In the genomic region with DNA sequence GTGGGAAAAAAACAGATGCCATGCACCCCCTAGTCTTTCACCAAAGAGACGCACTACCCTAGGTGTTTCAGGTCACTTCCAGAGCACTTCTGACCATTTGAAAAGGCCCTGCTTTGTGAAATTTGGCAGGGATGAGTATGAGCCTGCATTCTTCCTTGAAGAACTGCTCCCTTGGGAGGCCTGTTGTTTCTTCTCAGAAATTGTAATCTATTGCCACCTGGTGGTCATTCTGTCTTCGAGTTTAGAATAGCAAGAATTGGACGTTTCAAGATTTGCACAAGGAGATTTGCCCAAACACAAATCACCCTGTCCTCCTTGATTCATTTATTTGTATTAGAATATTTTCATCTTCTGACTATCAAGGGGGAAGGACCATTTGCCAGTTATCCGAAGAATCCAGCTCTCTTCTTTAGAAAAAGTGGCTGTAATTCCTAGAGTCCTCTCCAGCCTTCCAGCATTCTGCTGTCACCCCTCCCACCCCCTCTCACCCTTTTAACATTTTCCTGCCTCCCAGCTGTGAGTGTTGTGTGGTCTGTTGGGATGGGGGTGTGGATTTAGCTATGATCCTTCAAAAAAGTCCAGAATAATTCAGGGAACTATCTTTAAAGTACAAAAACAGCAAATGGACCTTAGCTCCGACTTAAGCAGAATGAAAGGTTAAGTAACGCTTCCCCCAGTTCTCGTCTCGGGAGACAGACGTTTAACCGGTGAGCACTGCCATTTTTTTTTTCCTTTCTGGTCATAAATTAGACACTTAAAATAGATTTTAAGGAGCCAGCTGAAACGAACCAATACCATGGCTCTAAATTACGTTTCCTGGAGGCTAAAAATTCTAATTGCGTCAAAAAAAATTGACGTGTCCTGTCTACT, we compare ENCODE assay signal across 8 cellular contexts. TPM values are rescaled to one million over a fixed set of nuclear protein-coding genes. Genes with fewer than 3 reads are reported as not detected.
DNase-seq lines count a peak whose midpoint lies in the region; ATAC-seq and TF ChIP-seq lines count a peak whose summit lies in the region.

No MANE protein-coding gene starts in this region.

- TF ChIP-seq POLR2A in uterus (IDR thresholded peaks at IDR 0.05) = no peak

- peak; percentile 77 for DNase-seq in ELF-1 (ENCODE audit: low read depth, low spot score)
- peak; percentile 86 for DNase-seq in OCI-M1 (lab: John Stamatoyannopoulos, UW)
- DNase-seq in coronary artery (ENCODE audit: low spot score) = no peak
- peak in 1 of 2 donors; percentile 82 for DNase-seq in uterus
- no peak for DNase-seq in stimulated activated CD4-positive, alpha-beta T cell treated with anti-CD3 and anti-CD28 coated beads, Interleukin-2, amount 100 ng/mL, for 24 hours

- intact Hi-C loops in uterus (cut with DNase I; ENCODE audit: low total_unique reads) = loop anchor here (10.0 kb wide), 2 partner anchors 328 to 438 kb away; no protein-coding TSS in a partner anchor

- TF ChIP-seq CTCF in KMS-11 (conservative IDR thresholded peaks at IDR 0.05; ENCODE audit: low read depth, low read length) = peak; percentile 81
- TF ChIP-seq CTCF in coronary artery (IDR thresholded peaks at IDR 0.05) = peak; percentile 48
- peak; percentile 67 for TF ChIP-seq CTCF in liver (IDR thresholded peaks at IDR 0.05; ENCODE audit: low read depth, low read length, missing input control)
- TF ChIP-seq CTCF in uterus (IDR thresholded peaks at IDR 0.05) = peak; percentile 69 to 83 (median 80)

- ATAC-seq in HG03097 (IDR thresholded peaks at IDR 0.05; ENCODE audit: low FRiP score, unreplicated experiment) = no peak

- no peak overlapping the region for H2AFZ ChIP-seq in KMS-11 (ENCODE audit: low read depth)

- WGBS in liver = 5% methylated on average over 14 of the region's 14 CpGs

- H3K9me3 ChIP-seq in liver (ENCODE audit: control insufficient read depth in 4 of 4, low read length in 3 of 4) = no peaks in the 10 kb centered on the region
- H3K9me3 ChIP-seq in uterus = no peaks in the 10 kb centered on the region

- H3K9ac ChIP-seq in KMS-11 (no peak overlapping the region), liver (ENCODE audit: low read depth in 1 of 2, low read length in 2 of 2) (no peak overlapping the region)

- H3K27ac ChIP-seq in KMS-11 = no peak overlapping the region
- no peak overlapping the region for H3K27ac ChIP-seq in coronary artery
- no peak overlapping the region for H3K27ac ChIP-seq in liver (ENCODE audit: low read depth in 1 of 2, low read length in 2 of 2)
- no peak overlapping the region for H3K27ac ChIP-seq in uterus

- H4K20me1 ChIP-seq in KMS-11 (ENCODE audit: insufficient read depth) = no peaks in the 10 kb centered on the region

- H3K4me1 ChIP-seq in KMS-11 (ENCODE audit: low read depth, poor library complexity, severe bottlenecking) (peaks cover 4% of the 10 kb centered on the region), liver (ENCODE audit: control insufficient read depth in 4 of 4, insufficient read depth in 4 of 4, low read length in 3 of 4) (peaks cover 10 to 27% (median 22%) of the 10 kb centered on the region in 4 donors), uterus (peaks cover 0 to 15% of the 10 kb centered on the region in 2 donors)

- H3K79me2 ChIP-seq in KMS-11 (ENCODE audit: insufficient read depth, low read depth) = no peaks in the 10 kb centered on the region

- H3K27me3 ChIP-seq in KMS-11 (ENCODE audit: insufficient read depth, low read depth) (peaks cover 11% of the 10 kb centered on the region), liver (ENCODE audit: control insufficient read depth in 4 of 4, insufficient read depth in 4 of 4, low read length in 3 of 4) (peaks cover 0 to 20% (median 10%) of the 10 kb centered on the region in 4 donors), uterus (peaks cover 32 to 52% of the 10 kb centered on the region in 2 donors)

- H3K36me3 ChIP-seq in KMS-11 (ENCODE audit: insufficient read depth) (no peaks in the 10 kb centered on the region), liver (ENCODE audit: control insufficient read depth in 4 of 4, insufficient read depth in 3 of 4, low read depth in 1 of 4, low read length in 3 of 4) (no peaks in the 10 kb centered on the region), uterus (no peaks in the 10 kb centered on the region)

- TF ChIP-seq RAD21 in liver (IDR thresholded peaks at IDR 0.05) = peak; percentile 90

- H3K4me3 ChIP-seq in KMS-11 (IDR thresholded peaks at IDR 0.05; ENCODE audit: insufficient read depth, low read depth, low read length) (no peak overlapping the region), coronary artery (no peak overlapping the region), liver (ENCODE audit: low read depth in 1 of 3, low read length in 3 of 3) (no peak overlapping the region), uterus (no peak overlapping the region)

- no peak overlapping the region for H3K4me2 ChIP-seq in KMS-11

TF ChIP-seq in liver, 16 proteins besides CTCF, POLR2A, EP300 and RAD21:
- TF ChIP-seq TAF1 (conservative IDR thresholded peaks at IDR 0.05) = no peak
- TF ChIP-seq, protein P1, sequence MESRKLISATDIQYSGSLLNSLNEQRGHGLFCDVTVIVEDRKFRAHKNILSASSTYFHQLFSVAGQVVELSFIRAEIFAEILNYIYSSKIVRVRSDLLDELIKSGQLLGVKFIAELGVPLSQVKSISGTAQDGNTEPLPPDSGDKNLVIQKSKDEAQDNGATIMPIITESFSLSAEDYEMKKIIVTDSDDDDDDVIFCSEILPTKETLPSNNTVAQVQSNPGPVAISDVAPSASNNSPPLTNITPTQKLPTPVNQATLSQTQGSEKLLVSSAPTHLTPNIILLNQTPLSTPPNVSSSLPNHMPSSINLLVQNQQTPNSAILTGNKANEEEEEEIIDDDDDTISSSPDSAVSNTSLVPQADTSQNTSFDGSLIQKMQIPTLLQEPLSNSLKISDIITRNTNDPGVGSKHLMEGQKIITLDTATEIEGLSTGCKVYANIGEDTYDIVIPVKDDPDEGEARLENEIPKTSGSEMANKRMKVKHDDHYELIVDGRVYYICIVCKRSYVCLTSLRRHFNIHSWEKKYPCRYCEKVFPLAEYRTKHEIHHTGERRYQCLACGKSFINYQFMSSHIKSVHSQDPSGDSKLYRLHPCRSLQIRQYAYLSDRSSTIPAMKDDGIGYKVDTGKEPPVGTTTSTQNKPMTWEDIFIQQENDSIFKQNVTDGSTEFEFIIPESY (IDR thresholded peaks at IDR 0.05) = no peak
- TF ChIP-seq RXRA (IDR thresholded peaks at IDR 0.05) = no peak
- TF ChIP-seq, protein P2, sequence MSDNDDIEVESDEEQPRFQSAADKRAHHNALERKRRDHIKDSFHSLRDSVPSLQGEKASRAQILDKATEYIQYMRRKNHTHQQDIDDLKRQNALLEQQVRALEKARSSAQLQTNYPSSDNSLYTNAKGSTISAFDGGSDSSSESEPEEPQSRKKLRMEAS (IDR thresholded peaks at IDR 0.05) = no peak
- TF ChIP-seq HNF4G (IDR thresholded peaks at IDR 0.05) = no peak
- TF ChIP-seq, protein P3, sequence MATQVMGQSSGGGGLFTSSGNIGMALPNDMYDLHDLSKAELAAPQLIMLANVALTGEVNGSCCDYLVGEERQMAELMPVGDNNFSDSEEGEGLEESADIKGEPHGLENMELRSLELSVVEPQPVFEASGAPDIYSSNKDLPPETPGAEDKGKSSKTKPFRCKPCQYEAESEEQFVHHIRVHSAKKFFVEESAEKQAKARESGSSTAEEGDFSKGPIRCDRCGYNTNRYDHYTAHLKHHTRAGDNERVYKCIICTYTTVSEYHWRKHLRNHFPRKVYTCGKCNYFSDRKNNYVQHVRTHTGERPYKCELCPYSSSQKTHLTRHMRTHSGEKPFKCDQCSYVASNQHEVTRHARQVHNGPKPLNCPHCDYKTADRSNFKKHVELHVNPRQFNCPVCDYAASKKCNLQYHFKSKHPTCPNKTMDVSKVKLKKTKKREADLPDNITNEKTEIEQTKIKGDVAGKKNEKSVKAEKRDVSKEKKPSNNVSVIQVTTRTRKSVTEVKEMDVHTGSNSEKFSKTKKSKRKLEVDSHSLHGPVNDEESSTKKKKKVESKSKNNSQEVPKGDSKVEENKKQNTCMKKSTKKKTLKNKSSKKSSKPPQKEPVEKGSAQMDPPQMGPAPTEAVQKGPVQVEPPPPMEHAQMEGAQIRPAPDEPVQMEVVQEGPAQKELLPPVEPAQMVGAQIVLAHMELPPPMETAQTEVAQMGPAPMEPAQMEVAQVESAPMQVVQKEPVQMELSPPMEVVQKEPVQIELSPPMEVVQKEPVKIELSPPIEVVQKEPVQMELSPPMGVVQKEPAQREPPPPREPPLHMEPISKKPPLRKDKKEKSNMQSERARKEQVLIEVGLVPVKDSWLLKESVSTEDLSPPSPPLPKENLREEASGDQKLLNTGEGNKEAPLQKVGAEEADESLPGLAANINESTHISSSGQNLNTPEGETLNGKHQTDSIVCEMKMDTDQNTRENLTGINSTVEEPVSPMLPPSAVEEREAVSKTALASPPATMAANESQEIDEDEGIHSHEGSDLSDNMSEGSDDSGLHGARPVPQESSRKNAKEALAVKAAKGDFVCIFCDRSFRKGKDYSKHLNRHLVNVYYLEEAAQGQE (IDR thresholded peaks at IDR 0.05) = peak; percentile 37

RNA-seq across cellular contexts. Expression of a gene that starts 3.7 kb away (rescaled TPM):
- under 1 TPM; 0.08 to 0.19 TPM for total RNA-seq in liver
- not detected for polyA plus RNA-seq in liver
- 1 to 10 TPM in 1 of 4 donors, under 1 TPM in 1, not detected in 2; 0.83 to 1.6 TPM for total RNA-seq in uterus

RNA-seq across cellular contexts. Expression of a gene that starts 42.8 kb away (rescaled TPM):
- total RNA-seq in liver (under 1 TPM in 1 of 2 donors, not detected in 1; 0.42 TPM), uterus (1 to 10 TPM in 1 of 4 donors, not detected in 3; 2.2 TPM)
- polyA plus RNA-seq in liver = 1 to 10 TPM in 1 of 2 donors, under 1 TPM in 1; 0.39 to 3.0 TPM

Comparison
In these comparisons a context has a peak if more than half of its experiments do, and no peak if none do; other contexts are left out.
1. DNase-seq: peak in ELF-1 (single experiment) and OCI-M1 (single experiment); none in coronary artery (single experiment) and stimulated activated CD4-positive, alpha-beta T cell treated with anti-CD3 and anti-CD28 coated beads, Interleukin-2, amount 100 ng/mL, for 24 hours (0 of 2).
2. Peak in every context shown above with its lines, with median percentiles within 50 percentile points of each other: CTCF ChIP-seq.